ENCODE assay signal across 8 cellular contexts in the genomic region with DNA sequence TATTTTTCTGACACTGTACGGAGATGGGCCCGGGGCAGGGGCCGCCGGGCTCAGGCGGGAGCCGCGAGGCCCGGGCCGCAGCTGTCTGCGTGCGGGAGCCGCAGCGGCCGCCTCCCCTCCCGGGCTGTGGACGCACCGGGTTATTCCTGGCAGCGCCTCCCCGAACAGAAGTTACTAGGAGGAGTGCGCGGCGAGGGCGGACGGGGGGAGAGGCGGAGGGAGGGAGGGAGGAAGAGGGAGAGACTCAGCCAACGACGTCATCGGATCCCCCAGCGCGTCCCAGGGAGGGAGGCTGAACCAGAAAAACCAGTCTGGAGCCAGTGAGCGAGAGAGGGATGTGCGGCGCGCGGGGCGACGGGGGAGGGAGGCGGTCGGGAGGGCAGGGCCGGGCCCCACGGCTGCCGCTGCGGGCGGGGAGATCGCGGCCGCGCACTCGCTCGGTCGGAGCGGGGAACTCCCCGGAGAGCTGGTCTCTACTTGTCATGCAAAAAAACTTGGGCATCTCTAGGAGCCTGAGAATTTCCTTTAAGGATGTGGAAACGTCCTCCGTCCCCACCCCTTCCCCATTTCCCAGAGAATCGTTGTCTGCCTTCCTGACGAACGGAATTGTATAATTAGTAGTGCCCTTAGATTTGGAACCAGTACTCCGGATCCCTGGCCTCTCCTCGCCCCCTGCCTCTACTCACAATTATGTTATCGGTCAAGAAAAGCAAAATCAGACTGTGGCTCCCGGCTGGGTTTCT. TPM values are rescaled to one million over a fixed set of nuclear protein-coding genes. Genes with fewer than 3 reads are reported as not detected.
DNase-seq lines count a peak whose midpoint lies in the region; ATAC-seq and TF ChIP-seq lines count a peak whose summit lies in the region.

No MANE protein-coding gene starts in this region.

- H3K4me1 Mint-ChIP-seq in activated naive CD8-positive, alpha-beta T cell treated with anti-CD3 and anti-CD28 coated beads for 36 hours: peaks cover 38% of the 10 kb centered on the region
- peaks cover 9% of the 10 kb centered on the region for H3K4me1 Mint-ChIP-seq in glutamatergic neuron (ENCODE audit: low read depth, unreplicated experiment)

- DNase-seq in DMS53 treated with DMSO at 0.1 percent for 48 hours (lab: John Stamatoyannopoulos, UW; ENCODE audit: unreplicated experiment): peak; percentile 88
- peak; percentile 73 for DNase-seq in GOT3 (lab: John Stamatoyannopoulos, UW)
- DNase-seq in M059J (ENCODE audit: low read depth): peak; percentile 99
- peak; percentile 90 for DNase-seq in activated naive CD8-positive, alpha-beta T cell treated with anti-CD3 and anti-CD28 coated beads for 36 hours
- peak; percentile 89 for DNase-seq in glutamatergic neuron
- DNase-seq in omental fat pad (ENCODE audit: low spot score): peak; percentile 87
- DNase-seq in suprapubic skin (ENCODE audit: low spot score in 2 of 2): peak; percentile 99

- peaks cover 27% of the 10 kb centered on the region for H3K4me1 ChIP-seq in suprapubic skin

- WGBS in suprapubic skin: under 1% methylated on average over 56 of the region's 62 CpGs

- peak overlapping the region; percentile 99 for H3K27ac ChIP-seq in suprapubic skin

- H3K4me3 Mint-ChIP-seq in activated naive CD8-positive, alpha-beta T cell treated with anti-CD3 and anti-CD28 coated beads for 36 hours: peak overlapping the region; percentile 91
- H3K4me3 Mint-ChIP-seq in glutamatergic neuron (ENCODE audit: unreplicated experiment): peak overlapping the region; percentile 91

- peaks cover 22% of the 10 kb centered on the region for H3K36me3 Mint-ChIP-seq in activated naive CD8-positive, alpha-beta T cell treated with anti-CD3 and anti-CD28 coated beads for 36 hours
- H3K36me3 Mint-ChIP-seq in glutamatergic neuron (ENCODE audit: unreplicated experiment): no peaks in the 10 kb centered on the region

- H3K27ac Mint-ChIP-seq in activated naive CD8-positive, alpha-beta T cell treated with anti-CD3 and anti-CD28 coated beads for 36 hours: peak overlapping the region; percentile 97
- peak overlapping the region; percentile 43 for H3K27ac Mint-ChIP-seq in glutamatergic neuron (ENCODE audit: unreplicated experiment)

- TF ChIP-seq CTCF in glutamatergic neuron (IDR thresholded peaks at IDR 0.05; ENCODE audit: partially characterized antibody, unreplicated experiment) (no peak), omental fat pad (IDR thresholded peaks at IDR 0.05) (no peak), suprapubic skin (IDR thresholded peaks at IDR 0.05) (no peak)

- H3K36me3 ChIP-seq in suprapubic skin: no peaks in the 10 kb centered on the region

- no peaks in the 10 kb centered on the region for H3K9me3 ChIP-seq in suprapubic skin

- no peak for TF ChIP-seq EP300 in suprapubic skin (IDR thresholded peaks at IDR 0.05)

- no peaks in the 10 kb centered on the region for H3K9me3 Mint-ChIP-seq in activated naive CD8-positive, alpha-beta T cell treated with anti-CD3 and anti-CD28 coated beads for 36 hours
- H3K9me3 Mint-ChIP-seq in glutamatergic neuron (ENCODE audit: unreplicated experiment): peaks cover 19% of the 10 kb centered on the region

- peak overlapping the region; percentile 80 for H3K4me3 ChIP-seq in suprapubic skin

- peaks cover 5% of the 10 kb centered on the region for H3K27me3 Mint-ChIP-seq in activated naive CD8-positive, alpha-beta T cell treated with anti-CD3 and anti-CD28 coated beads for 36 hours
- peaks cover 14% of the 10 kb centered on the region for H3K27me3 Mint-ChIP-seq in glutamatergic neuron (ENCODE audit: unreplicated experiment)

- peak; percentile 76 to 90 for TF ChIP-seq POLR2A in suprapubic skin (IDR thresholded peaks at IDR 0.05)

- ATAC-seq in SK-N-SH treated with all-trans-retinoic acid at 6 μM for 48 hours (peak; percentile 80), omental fat pad (ENCODE audit: low FRiP score) (peak; percentile 84)

- no peaks in the 10 kb centered on the region for H3K27me3 ChIP-seq in suprapubic skin

TF ChIP-seq in SK-N-SH treated with all-trans-retinoic acid at 6 μM for 48 hours, 23 proteins besides CTCF, POLR2A, EP300 and RAD21:
- no peak for TF ChIP-seq ZNF70 (CRISPR knock-in tag; IDR thresholded peaks at IDR 0.05)
- no peak for TF ChIP-seq GLIS3 (CRISPR knock-in tag; IDR thresholded peaks at IDR 0.05)
- no peak for TF ChIP-seq SNAI2 (CRISPR knock-in tag; IDR thresholded peaks at IDR 0.05)
- TF ChIP-seq ZFP3 (CRISPR knock-in tag; IDR thresholded peaks at IDR 0.05): no peak
- no peak for TF ChIP-seq TOX (CRISPR knock-in tag; IDR thresholded peaks at IDR 0.05; ENCODE audit: borderline replicate concordance)
- no peak for TF ChIP-seq ZC3H10 (CRISPR knock-in tag; IDR thresholded peaks at IDR 0.05)
- TF ChIP-seq CSRNP3 (CRISPR knock-in tag; IDR thresholded peaks at IDR 0.05): no peak
- no peak for TF ChIP-seq CSDC2 (CRISPR knock-in tag; IDR thresholded peaks at IDR 0.05)
- no peak for TF ChIP-seq ISL1 (CRISPR knock-in tag; IDR thresholded peaks at IDR 0.05)
- no peak for TF ChIP-seq ARNTL (CRISPR knock-in tag; IDR thresholded peaks at IDR 0.05; ENCODE audit: borderline replicate concordance, low read depth)
- no peak for TF ChIP-seq ZNF565 (CRISPR knock-in tag; conservative IDR thresholded peaks at IDR 0.05; ENCODE audit: low read depth)
- no peak for TF ChIP-seq POU6F1 (CRISPR knock-in tag; IDR thresholded peaks at IDR 0.05; ENCODE audit: borderline replicate concordance, low read depth)
- TF ChIP-seq ZNF8 (CRISPR knock-in tag; IDR thresholded peaks at IDR 0.05): no peak
- TF ChIP-seq OSR1 (CRISPR knock-in tag; IDR thresholded peaks at IDR 0.05): no peak
- TF ChIP-seq, protein P1, sequence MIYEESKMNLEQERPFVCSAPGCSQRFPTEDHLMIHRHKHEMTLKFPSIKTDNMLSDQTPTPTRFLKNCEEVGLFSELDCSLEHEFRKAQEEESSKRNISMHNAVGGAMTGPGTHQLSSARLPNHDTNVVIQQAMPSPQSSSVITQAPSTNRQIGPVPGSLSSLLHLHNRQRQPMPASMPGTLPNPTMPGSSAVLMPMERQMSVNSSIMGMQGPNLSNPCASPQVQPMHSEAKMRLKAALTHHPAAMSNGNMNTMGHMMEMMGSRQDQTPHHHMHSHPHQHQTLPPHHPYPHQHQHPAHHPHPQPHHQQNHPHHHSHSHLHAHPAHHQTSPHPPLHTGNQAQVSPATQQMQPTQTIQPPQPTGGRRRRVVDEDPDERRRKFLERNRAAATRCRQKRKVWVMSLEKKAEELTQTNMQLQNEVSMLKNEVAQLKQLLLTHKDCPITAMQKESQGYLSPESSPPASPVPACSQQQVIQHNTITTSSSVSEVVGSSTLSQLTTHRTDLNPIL (CRISPR knock-in tag; IDR thresholded peaks at IDR 0.05; ENCODE audit: low read depth): no peak
- TF ChIP-seq, protein P2, sequence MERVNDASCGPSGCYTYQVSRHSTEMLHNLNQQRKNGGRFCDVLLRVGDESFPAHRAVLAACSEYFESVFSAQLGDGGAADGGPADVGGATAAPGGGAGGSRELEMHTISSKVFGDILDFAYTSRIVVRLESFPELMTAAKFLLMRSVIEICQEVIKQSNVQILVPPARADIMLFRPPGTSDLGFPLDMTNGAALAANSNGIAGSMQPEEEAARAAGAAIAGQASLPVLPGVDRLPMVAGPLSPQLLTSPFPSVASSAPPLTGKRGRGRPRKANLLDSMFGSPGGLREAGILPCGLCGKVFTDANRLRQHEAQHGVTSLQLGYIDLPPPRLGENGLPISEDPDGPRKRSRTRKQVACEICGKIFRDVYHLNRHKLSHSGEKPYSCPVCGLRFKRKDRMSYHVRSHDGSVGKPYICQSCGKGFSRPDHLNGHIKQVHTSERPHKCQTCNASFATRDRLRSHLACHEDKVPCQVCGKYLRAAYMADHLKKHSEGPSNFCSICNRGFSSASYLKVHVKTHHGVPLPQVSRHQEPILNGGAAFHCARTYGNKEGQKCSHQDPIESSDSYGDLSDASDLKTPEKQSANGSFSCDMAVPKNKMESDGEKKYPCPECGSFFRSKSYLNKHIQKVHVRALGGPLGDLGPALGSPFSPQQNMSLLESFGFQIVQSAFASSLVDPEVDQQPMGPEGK (CRISPR knock-in tag; IDR thresholded peaks at IDR 0.05; ENCODE audit: borderline replicate concordance): no peak
- no peak for TF ChIP-seq TCF4 (CRISPR knock-in tag; IDR thresholded peaks at IDR 0.05; ENCODE audit: borderline replicate concordance)

RNA-seq across cellular contexts. Expression of gene HIVEP2, which starts 1.4 kb away (rescaled TPM):
- 7.6 and 14.6 TPM in 2 replicates for total RNA-seq in M059J (2014; rRNA removed; shearing (Covaris generic))
- 10 to 100 TPM; 27.1 to 28.8 TPM for total RNA-seq in activated naive CD8-positive, alpha-beta T cell treated with anti-CD3 and anti-CD28 coated beads for 36 hours
- total RNA-seq in glutamatergic neuron (ENCODE audit: unreplicated experiment) (2.6 TPM), omental fat pad (10 to 100 TPM; 14.9 to 47.3 (median 26.9) TPM), suprapubic skin (10 to 100 TPM; 23.6 to 31.3 (median 25.6) TPM)

Comparison
In these comparisons a context has a peak if more than half of its experiments do, and no peak if none do; other contexts are left out.
1. Peak in every context shown above with its lines: DNase-seq, ATAC-seq, H3K4me3 ChIP-seq and H3K27ac ChIP-seq.